Comparison of ENCODE assay signal across 19 cellular contexts in the genomic region with DNA sequence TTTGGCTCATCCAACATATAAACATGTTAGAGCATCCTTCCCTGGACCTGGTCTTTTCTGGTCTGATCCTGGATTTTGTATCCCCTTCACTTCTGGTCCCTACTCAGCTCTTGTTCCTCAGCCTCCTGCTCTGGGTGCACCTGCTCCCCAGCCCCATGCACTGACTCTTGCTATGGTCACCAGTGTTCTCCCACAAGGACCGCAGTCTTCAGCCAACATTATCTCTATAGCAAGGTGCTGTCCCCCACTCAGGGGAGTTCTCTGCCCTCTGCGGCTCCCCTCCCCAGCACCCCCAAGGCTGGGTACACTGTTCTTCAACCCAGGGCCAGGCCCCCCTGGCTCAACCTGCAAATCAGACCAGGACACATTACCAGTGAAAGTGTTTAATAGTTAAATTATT.
DNase-seq lines count a peak whose midpoint lies in the region; ATAC-seq, FAIRE-seq and TF ChIP-seq lines count a peak whose summit lies in the region.
"Had no signal": no experiment of that assay in that cellular context is flagged by ENCODE, and none has a peak within 500 bp of the region (broad histone marks: within the 10 kb centered on the region; RNA-seq: fewer than 3 reads in every experiment).

No MANE protein-coding gene starts in this region.

- no peaks in the 10 kb centered on the region for H3K36me3 ChIP-seq in lung (ENCODE audit: control insufficient read depth in 2 of 2, insufficient read depth in 2 of 2, low read length in 2 of 2)
- no peaks in the 10 kb centered on the region for H3K36me3 ChIP-seq in smooth muscle cell (ENCODE audit: low read depth)
- H3K36me3 ChIP-seq in left lung: no peaks in the 10 kb centered on the region

- H3K27me3 ChIP-seq in lung (ENCODE audit: control insufficient read depth, insufficient read depth) (no peaks in the 10 kb centered on the region), smooth muscle cell (ENCODE audit: low read depth) (no peaks in the 10 kb centered on the region), left lung (no peaks in the 10 kb centered on the region)

- intact Hi-C loops in left lung (cut with DNase I): no loop called here

- no peaks in the 10 kb centered on the region for H4K20me1 ChIP-seq in smooth muscle cell (ENCODE audit: low read depth)

- 98 to 100% methylated on average over 2 of the region's 2 CpGs for WGBS in lung, 2 donors
- WGBS in smooth muscle cell (ENCODE audit: low lambda C conversion rate): 100% methylated on average over 2 of the region's 2 CpGs

- no peaks in the 10 kb centered on the region for H3K27me3 Mint-ChIP-seq in chondrocyte (ENCODE audit: low read depth)
- H3K27me3 Mint-ChIP-seq: CD4-positive, alpha-beta T cell had no signal

- no peak overlapping the region for H3K9ac ChIP-seq in smooth muscle cell (ENCODE audit: low read depth)

- H3K79me2 ChIP-seq in smooth muscle cell (ENCODE audit: low read depth): no peaks in the 10 kb centered on the region

- no peak overlapping the region for H3K4me2 ChIP-seq in smooth muscle cell

- no peak for TF ChIP-seq CTCF in chondrocyte (IDR thresholded peaks at IDR 0.05)
- no peak for TF ChIP-seq CTCF in lung (IDR thresholded peaks at IDR 0.05; ENCODE audit: control extremely low read depth, extremely low read depth)
- no peak for TF ChIP-seq CTCF in smooth muscle cell (IDR thresholded peaks at IDR 0.05; ENCODE audit: borderline replicate concordance, insufficient read depth, poor library complexity, severe bottlenecking)
- TF ChIP-seq CTCF in left lung (IDR thresholded peaks at IDR 0.05): no peak
- no peak for TF ChIP-seq CTCF in D721Med (IDR thresholded peaks at IDR 0.05; ENCODE audit: insufficient read depth, missing control alignments)

- no peak for ATAC-seq in lung (ENCODE audit: insufficient read depth, low FRiP score)
- ATAC-seq in HG02571 (IDR thresholded peaks at IDR 0.05; ENCODE audit: unreplicated experiment): no peak
- ATAC-seq in left lung: no peak

- no peaks in the 10 kb centered on the region for H3K4me1 Mint-ChIP-seq in chondrocyte (ENCODE audit: low read depth)

- H3K4me3 ChIP-seq in lung: no peak overlapping the region
- no peak overlapping the region for H3K4me3 ChIP-seq in smooth muscle cell
- no peak overlapping the region for H3K4me3 ChIP-seq in left lung

- DNase-seq in AG20443 (ENCODE audit: low spot score): peak; percentile 2
- peak; percentile 11 for DNase-seq in D341Med (ENCODE audit: low spot score)
- peak; percentile 18 for DNase-seq in chondrocyte (ENCODE audit: low spot score)
- DNase-seq in lung (ENCODE audit: low spot score): peak; percentile 22
- no peak for DNase-seq in smooth muscle cell (lab: John Stamatoyannopoulos, UW; ENCODE audit: unreplicated experiment)
- DNase-seq in left lung: no peak
- DNase-seq in D721Med (ENCODE audit: insufficient read length, low spot score): no peak
- DNase-seq: ACHN; AML-193; Caco-2; CD4-positive, alpha-beta T cell; DMS79 treated with DMSO at 0.1 percent for 48 hours; GF-D8; GOT3 had no signal

- no peak overlapping the region for H2AFZ ChIP-seq in smooth muscle cell (ENCODE audit: low read depth)

- H3K27ac Mint-ChIP-seq in chondrocyte (ENCODE audit: unreplicated experiment): no peak overlapping the region
- H3K27ac Mint-ChIP-seq: CD4-positive, alpha-beta T cell; H9 had no signal

- H3K4me1 ChIP-seq in lung (ENCODE audit: control insufficient read depth in 2 of 2, insufficient read depth in 2 of 2, low read length in 2 of 2) (no peaks in the 10 kb centered on the region), smooth muscle cell (ENCODE audit: low read depth) (no peaks in the 10 kb centered on the region), left lung (no peaks in the 10 kb centered on the region)
- H3K4me1 ChIP-seq: Caco-2 had no signal

- no peak overlapping the region for H3K4me3 Mint-ChIP-seq in chondrocyte (ENCODE audit: unreplicated experiment)
- H3K4me3 Mint-ChIP-seq: CD4-positive, alpha-beta T cell; H9 had no signal

- peaks cover 3% of the 10 kb centered on the region for H3K36me3 Mint-ChIP-seq in chondrocyte (ENCODE audit: low read depth)

- H3K27ac ChIP-seq in lung (ENCODE audit: low read depth in 1 of 2, low read length in 1 of 2) (no peak overlapping the region), smooth muscle cell (ENCODE audit: low read depth) (no peak overlapping the region), left lung (no peak overlapping the region)
- H3K27ac ChIP-seq: C4-2B, HL-60 had no signal

- H3F3A ChIP-seq in smooth muscle cell (ENCODE audit: low read depth): no peaks in the 10 kb centered on the region

- H3K9me3 ChIP-seq in lung (ENCODE audit: control insufficient read depth in 2 of 2, insufficient read depth in 1 of 2, low read length in 1 of 2) (no peaks in the 10 kb centered on the region), smooth muscle cell (replicated peaks; ENCODE audit: low read depth) (no peaks in the 10 kb centered on the region), left lung (no peaks in the 10 kb centered on the region)
- H3K9me3 ChIP-seq: Caco-2 had no signal

- H3K9me3 Mint-ChIP-seq in chondrocyte (ENCODE audit: low read depth): no peaks in the 10 kb centered on the region
- H3K9me3 Mint-ChIP-seq: CD4-positive, alpha-beta T cell; H9 had no signal

- FAIRE-seq in D721Med (lab: Jason Lieb, UNC): no peak
- FAIRE-seq: A204.1 had no signal

Comparison
In these comparisons a context has a peak if more than half of its experiments do, and no peak if none do; other contexts are left out.
1. DNase-seq: peak in AG20443 (single experiment), D341Med (single experiment), chondrocyte (single experiment) and lung (single experiment); none in smooth muscle cell (single experiment), left lung (0 of 2) and D721Med (single experiment).